In genomic region chr13:83732755-83733154, GRCh38 we compare ENCODE assay signal across 23 cellular contexts.
DNase-seq lines count a peak whose midpoint lies in the region; ATAC-seq and TF ChIP-seq lines count a peak whose summit lies in the region.
"Had no signal": no experiment of that assay in that cellular context is flagged by ENCODE, and none has a peak within 500 bp of the region (broad histone marks: within the 10 kb centered on the region; RNA-seq: fewer than 3 reads in every experiment).

No MANE protein-coding gene starts in this region.

- H3K79me2 ChIP-seq in GM23248 (ENCODE audit: insufficient read depth) (no peaks in the 10 kb centered on the region), MM.1S (ENCODE audit: low read length) (no peaks in the 10 kb centered on the region)

- no peaks in the 10 kb centered on the region for H3K9me3 ChIP-seq in GM23248 (ENCODE audit: low read depth)
- no peaks in the 10 kb centered on the region for H3K9me3 ChIP-seq in MM.1S (replicated peaks; ENCODE audit: insufficient read depth, low read length)
- no peaks in the 10 kb centered on the region for H3K9me3 ChIP-seq in breast epithelium
- H3K9me3 ChIP-seq: BLaER1 treated with 17β-estradiol and CSF1 and Interleukin-3, amounts not matched to agents 10 nM and 100 nM had no signal

- H3K9ac ChIP-seq in GM23248 (no peak overlapping the region), MM.1S (ENCODE audit: low read length) (peak overlapping the region; percentile 45)
- H3K9ac ChIP-seq: BLaER1 treated with 17β-estradiol and CSF1 and Interleukin-3, amounts not matched to agents 10 nM and 100 nM had no signal

- H3K27me3 ChIP-seq in GM23248 (replicated peaks; ENCODE audit: insufficient read depth) (no peaks in the 10 kb centered on the region), MM.1S (replicated peaks; ENCODE audit: insufficient read depth, low read length) (no peaks in the 10 kb centered on the region), dorsolateral prefrontal cortex (no peaks in the 10 kb centered on the region), breast epithelium (no peaks in the 10 kb centered on the region)
- H3K27me3 ChIP-seq: BLaER1 treated with 17β-estradiol and CSF1 and Interleukin-3, amounts not matched to agents 10 nM and 100 nM had no signal

- WGBS in GM23248 (ENCODE audit: low coverage in 1 of 2, low lambda C conversion rate in 2 of 2, missing lambda C conversion rate in 2 of 2), 2 experiments, result 33 to 42% methylated on average over 3 of the region's 3 CpGs

- 0 out of 2 replicates have a peak overlapping the region, but pooled peaks have one; percentile 27 for H2AFZ ChIP-seq in GM23248
- peak overlapping the region; percentile 73 for H2AFZ ChIP-seq in MM.1S (ENCODE audit: low read length)

- H3K4me2 ChIP-seq in GM23248 (ENCODE audit: unreplicated experiment) (no peak overlapping the region), MM.1S (ENCODE audit: low read depth, low read length) (peak overlapping the region; percentile 62)
- H3K4me2 ChIP-seq: BLaER1 treated with 17β-estradiol and CSF1 and Interleukin-3, amounts not matched to agents 10 nM and 100 nM had no signal

- H3F3A ChIP-seq in GM23248 (ENCODE audit: insufficient read depth), result no peaks in the 10 kb centered on the region
- H3F3A ChIP-seq in MM.1S (ENCODE audit: insufficient read depth, low read length), result peaks cover 16% of the 10 kb centered on the region

- in situ Hi-C loops in GM23248 (cut with MboI), result no loop called here

- intact Hi-C loops in dorsolateral prefrontal cortex (cut with DNase I) (no loop called here), cardiac septum (cut with DNase I) (no loop called here), breast epithelium (cut with DNase I; ENCODE audit: low total_unique reads) (no loop called here)

- no peak overlapping the region for H3K27ac ChIP-seq in GM23248
- peak overlapping the region; percentile 75 for H3K27ac ChIP-seq in MM.1S (ENCODE audit: low read length)
- H3K27ac ChIP-seq in dorsolateral prefrontal cortex, result peak overlapping the region in 52 of 59 donors; percentile 1 to 85 (median 58)
- no peak overlapping the region for H3K27ac ChIP-seq in breast epithelium
- H3K27ac ChIP-seq: BLaER1 treated with 17β-estradiol and CSF1 and Interleukin-3, amounts not matched to agents 10 nM and 100 nM; HL-60; RWPE1; SK-N-MC had no signal

- H3K4me1 ChIP-seq in GM23248 (ENCODE audit: insufficient read depth) (no peaks in the 10 kb centered on the region), MM.1S (ENCODE audit: low read length) (peaks cover 19% of the 10 kb centered on the region), breast epithelium (no peaks in the 10 kb centered on the region)
- H3K4me1 ChIP-seq: BLaER1 treated with 17β-estradiol and CSF1 and Interleukin-3, amounts not matched to agents 10 nM and 100 nM had no signal

- TF ChIP-seq POLR2A in breast epithelium (IDR thresholded peaks at IDR 0.05), result no peak

- no peaks in the 10 kb centered on the region for H3K9me2 ChIP-seq in GM23248 (ENCODE audit: insufficient read depth)
- H3K9me2 ChIP-seq in MM.1S (replicated peaks; ENCODE audit: insufficient read depth, low read length), result no peaks in the 10 kb centered on the region

- no peak overlapping the region for H3K4me3 ChIP-seq in GM23248
- peak overlapping the region; percentile 50 for H3K4me3 ChIP-seq in MM.1S (ENCODE audit: low read length)
- H3K4me3 ChIP-seq in dorsolateral prefrontal cortex, result peak overlapping the region in 38 of 59 donors; percentile 0 to 49 (median 27)
- no peak overlapping the region for H3K4me3 ChIP-seq in breast epithelium
- H3K4me3 ChIP-seq: BLaER1 treated with 17β-estradiol and CSF1 and Interleukin-3, amounts not matched to agents 10 nM and 100 nM; K562; SK-N-MC had no signal

- DNase-seq in GM23248 (no peak), MM.1S (peak; percentile 41), dorsolateral prefrontal cortex (no peak), cardiac septum (ENCODE audit: low spot score) (no peak), NCI-H2029 treated with DMSO at 0.1 percent for 48 hours (lab: John Stamatoyannopoulos, UW) (no peak), breast epithelium (ENCODE audit: low spot score in 2 of 2) (no peak)
- DNase-seq: CD8-positive, alpha-beta memory T cell; GDM1; H7; HFFc6; NCI-H1092 treated with DMSO at 0.1 percent for 48 hours; NCI-H1436 treated with DMSO at 0.1 percent for 48 hours; NCI-H1930; NCI-H226; NCI-H524; SHP77 treated with DMSO at 0.1 percent for 48 hours had no signal

- H4K20me1 ChIP-seq in GM23248 (ENCODE audit: insufficient read depth) (no peaks in the 10 kb centered on the region), MM.1S (ENCODE audit: insufficient read depth, low read length) (no peaks in the 10 kb centered on the region)
- H4K20me1 ChIP-seq: BLaER1 treated with 17β-estradiol and CSF1 and Interleukin-3, amounts not matched to agents 10 nM and 100 nM had no signal

- no peaks in the 10 kb centered on the region for H3K36me3 ChIP-seq in GM23248 (ENCODE audit: low read depth)
- no peaks in the 10 kb centered on the region for H3K36me3 ChIP-seq in MM.1S (replicated peaks; ENCODE audit: insufficient read depth, low read length)
- no peaks in the 10 kb centered on the region for H3K36me3 ChIP-seq in breast epithelium
- H3K36me3 ChIP-seq: BLaER1 treated with 17β-estradiol and CSF1 and Interleukin-3, amounts not matched to agents 10 nM and 100 nM had no signal

- no peak for ATAC-seq in GM19463 (IDR thresholded peaks at IDR 0.05; ENCODE audit: unreplicated experiment)
- ATAC-seq: HepG2, K562 had no signal

- TF ChIP-seq CTCF in MM.1S (IDR thresholded peaks at IDR 0.05; ENCODE audit: low read length) (no peak), dorsolateral prefrontal cortex (IDR thresholded peaks at IDR 0.05 in 54 of 56, conservative IDR thresholded peaks at IDR 0.05 in 2 of 56; ENCODE audit: low read depth in 1 of 56, partially characterized antibody in 56 of 56) (no peak), breast epithelium (IDR thresholded peaks at IDR 0.05) (no peak)

Comparison
In these comparisons a context has a peak if more than half of its experiments do, and no peak if none do; other contexts are left out.
1. H3K27ac ChIP-seq: peak in MM.1S (single experiment) and dorsolateral prefrontal cortex (52 of 59); none in GM23248 (single experiment) and breast epithelium (0 of 2).
2. H3K4me3 ChIP-seq: peak in MM.1S (single experiment) and dorsolateral prefrontal cortex (38 of 59); none in GM23248 (single experiment) and breast epithelium (0 of 3).